In the genomic region with DNA sequence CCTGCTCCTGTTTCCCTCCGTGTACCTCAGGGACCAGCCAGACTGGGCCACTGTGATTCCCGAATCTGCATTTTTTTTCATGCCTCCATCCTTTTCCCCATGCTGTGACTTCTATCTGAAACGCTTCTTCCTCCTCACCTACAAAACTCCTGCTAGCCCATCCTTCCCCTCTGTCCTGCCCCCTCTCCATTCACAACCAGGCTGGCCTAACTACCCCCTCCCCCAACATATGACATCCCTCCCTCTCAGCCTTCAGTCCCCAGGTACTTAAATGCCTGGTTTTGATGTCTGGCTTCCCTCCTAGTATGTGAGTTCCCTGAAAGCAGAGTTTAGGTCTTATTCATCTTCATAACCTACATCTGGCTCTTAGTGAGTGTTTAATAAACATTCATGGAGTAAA, we compare ENCODE assay signal across 31 cellular contexts.
"Had no signal": no experiment of that assay in that cellular context is flagged by ENCODE, and none has a peak within 500 bp of the region (broad histone marks: within the 10 kb centered on the region; RNA-seq: fewer than 3 reads in every experiment).

No MANE protein-coding gene starts in this region.

- H3K9me3 ChIP-seq: esophagus muscularis mucosa, gastroesophageal sphincter, heart left ventricle, mucosa of descending colon, right lobe of liver, suprapubic skin, transverse colon, upper lobe of right lung, uterus had no signal

- ATAC-seq: foreskin keratinocyte; gastroesophageal sphincter; heart left ventricle; left lobe of liver; mucosa of descending colon; natural killer cell treated with Interleukin-12 subunit alpha and Interleukin-12 subunit beta and Interleukin-15 and Interleukin-18, amount 100 ng/mL, for 72 hours; right lobe of liver; stimulated activated naive CD8-positive, alpha-beta T cell treated with anti-CD3 and anti-CD28 coated beads, Interleukin-15, amount 100 ng/mL, for 72 hours; upper lobe of right lung had no signal

- H2AFZ ChIP-seq: hepatocyte, parathyroid adenoma had no signal

- H3K27ac Mint-ChIP-seq: memory B cell; mesothelial cell of epicardium; naive B cell; natural killer cell treated with Interleukin-12 subunit alpha and Interleukin-12 subunit beta and Interleukin-15 and Interleukin-18, amount 100 ng/mL, for 72 hours; progenitor cell of endocrine pancreas; stimulated activated naive CD8-positive, alpha-beta T cell treated with anti-CD3 and anti-CD28 coated beads, Interleukin-15, amount 100 ng/mL, for 72 hours had no signal

- H3K27ac ChIP-seq: coronary artery, esophagus muscularis mucosa, foreskin keratinocyte, gastroesophageal sphincter, heart left ventricle, hepatocyte, parathyroid adenoma, right lobe of liver, suprapubic skin, transverse colon, upper lobe of right lung, uterus had no signal

- H3K79me2 ChIP-seq: hepatocyte, parathyroid adenoma had no signal

- H3K9me3 Mint-ChIP-seq: memory B cell; mesothelial cell of epicardium; naive B cell; natural killer cell treated with Interleukin-12 subunit alpha and Interleukin-12 subunit beta and Interleukin-15 and Interleukin-18, amount 100 ng/mL, for 72 hours; neural crest cell; stimulated activated naive CD8-positive, alpha-beta T cell treated with anti-CD3 and anti-CD28 coated beads, Interleukin-15, amount 100 ng/mL, for 72 hours had no signal

- H3K27me3 ChIP-seq: right lobe of liver had no signal

- H3K4me3 ChIP-seq: coronary artery, esophagus muscularis mucosa, gastroesophageal sphincter, heart left ventricle, hepatocyte, lung, mucosa of descending colon, right lobe of liver, smooth muscle cell, suprapubic skin, transverse colon, upper lobe of right lung, uterus had no signal

- H3K36me3 Mint-ChIP-seq: memory B cell; mesothelial cell of epicardium; naive B cell; natural killer cell treated with Interleukin-12 subunit alpha and Interleukin-12 subunit beta and Interleukin-15 and Interleukin-18, amount 100 ng/mL, for 72 hours had no signal

- H3K36me3 ChIP-seq: esophagus muscularis mucosa, gastroesophageal sphincter, heart left ventricle, right lobe of liver, suprapubic skin, transverse colon, upper lobe of right lung, uterus had no signal

- H3K4me1 Mint-ChIP-seq: mesothelial cell of epicardium; naive B cell; neural crest cell; stimulated activated naive CD8-positive, alpha-beta T cell treated with anti-CD3 and anti-CD28 coated beads, Interleukin-15, amount 100 ng/mL, for 72 hours had no signal

- H3K9ac ChIP-seq: parathyroid adenoma had no signal

- DNase-seq: dermis blood vessel endothelial cell; effector memory CD4-positive, alpha-beta T cell; foreskin keratinocyte; heart left ventricle; kidney; mucosa of descending colon; naive B cell; right lobe of liver; stimulated activated CD4-positive, alpha-beta T cell treated with anti-CD3 and anti-CD28 coated beads, Interleukin-12 subunit alpha, Interleukin-12 subunit beta, amount 100 ng/mL, for 4 hours; stimulated activated CD4-positive, alpha-beta T cell treated with anti-CD3 and anti-CD28 coated beads, Interleukin-1b, Interleukin-23, amount 100 ng/mL, for 48 hours; stimulated activated CD4-positive, alpha-beta T cell treated with anti-CD3 and anti-CD28 coated beads, Interleukin-4, amount 100 ng/mL, for 1 hour; stimulated activated CD8-positive, alpha-beta memory T cell treated with anti-CD3 and anti-CD28 coated beads, Interleukin-4, amount 100 ng/mL, for 48 hours; stimulated activated naive CD4-positive, alpha-beta T cell; stimulated activated naive CD8-positive, alpha-beta T cell treated with anti-CD3 and anti-CD28 coated beads, Interleukin-15, amount 100 ng/mL, for 72 hours; transverse colon; upper lobe of right lung; uterus had no signal

- H3K4me1 ChIP-seq: esophagus muscularis mucosa, foreskin keratinocyte, gastroesophageal sphincter, heart left ventricle, parathyroid adenoma, right lobe of liver, suprapubic skin, transverse colon, upper lobe of right lung, uterus had no signal

- H3K4me3 Mint-ChIP-seq: memory B cell; mesothelial cell of epicardium; naive B cell; natural killer cell treated with Interleukin-12 subunit alpha and Interleukin-12 subunit beta and Interleukin-15 and Interleukin-18, amount 100 ng/mL, for 72 hours; neural crest cell; stimulated activated naive CD8-positive, alpha-beta T cell treated with anti-CD3 and anti-CD28 coated beads, Interleukin-15, amount 100 ng/mL, for 72 hours had no signal

- H3K4me2 ChIP-seq: hepatocyte, smooth muscle cell had no signal
